24 cellular contexts compared by ENCODE assay signal in genomic region chr2:237365671-237366070, GRCh38.
"Had no signal": no experiment of that assay in that cellular context is flagged by ENCODE, and none has a peak within 500 bp of the region (broad histone marks: within the 10 kb centered on the region; RNA-seq: fewer than 3 reads in every experiment).

No MANE protein-coding gene starts in this region.

- H3K4me1 ChIP-seq: neural progenitor cell, right atrium auricular region, right lobe of liver, spleen, upper lobe of left lung had no signal

- H3K9ac ChIP-seq: neural progenitor cell had no signal

- H3K27ac ChIP-seq: left ventricle myocardium inferior, neural progenitor cell, neutrophil, ovary, right atrium auricular region, right lobe of liver, skin epidermis, spleen, tibial nerve, upper lobe of left lung had no signal

- H2AFZ ChIP-seq: neural progenitor cell had no signal

- H3K9me3 ChIP-seq: heart left ventricle, left ventricle myocardium inferior, neutrophil, ovary, right atrium auricular region, right lobe of liver, spleen, tibial nerve, upper lobe of left lung had no signal

- H3K36me3 ChIP-seq: neural progenitor cell, neutrophil, ovary, right lobe of liver had no signal

- H3K4me3 ChIP-seq: heart left ventricle, left ventricle myocardium inferior, lung, neural progenitor cell, ovary, right atrium auricular region, right lobe of liver, skin epidermis, spleen, tibial nerve, upper lobe of left lung had no signal

- H3K4me2 ChIP-seq: neural progenitor cell had no signal

- ATAC-seq: heart left ventricle; natural killer cell; right lobe of liver; stimulated activated effector memory CD8-positive, alpha-beta T cell treated with anti-CD3 and anti-CD28 coated beads, Interleukin-12 subunit alpha, Interleukin-12 subunit beta, amount 100 ng/mL, for 72 hours had no signal

- H3K27me3 ChIP-seq: heart left ventricle, neural progenitor cell, neutrophil, ovary, right atrium auricular region, right lobe of liver, tibial nerve, upper lobe of left lung had no signal

- DNase-seq: heart left ventricle; hypothalamus; immature natural killer cell; islet precursor cell; left ventricle myocardium inferior; mesendoderm; naive B cell; natural killer cell; nephron progenitor cell; occipital lobe; ovary; right lobe of liver; spleen; stimulated activated CD4-positive, alpha-beta T cell treated with anti-CD3 and anti-CD28 coated beads, Interleukin-4, amount 100 ng/mL, for 24 hours; stimulated activated naive CD4-positive, alpha-beta T cell; substantia nigra had no signal
